7 cellular contexts compared by ENCODE assay signal in genomic region chr1:32981003-32981909, GRCh38. TPM values are rescaled to one million over a fixed set of nuclear protein-coding genes. Genes with fewer than 3 reads are reported as not detected.
DNase-seq lines count a peak whose midpoint lies in the region; ATAC-seq, FAIRE-seq and TF ChIP-seq lines count a peak whose summit lies in the region.

No MANE protein-coding gene starts in this region.

- H3K4me2 ChIP-seq in OCI-LY1 (ENCODE audit: low read length), result peak overlapping the region; percentile 84

- no peak for FAIRE-seq in small intestine (lab: Jason Lieb, UNC)

- DNase-seq in activated T-cell treated with anti-CD3 and anti-CD28 coated beads, Interleukin-2, amount 50 U/mL, for 48 hours, result peak; percentile 65 to 71
- DNase-seq in germinal center (ENCODE audit: low spot score) (peak; percentile 82), small intestine (peak; percentile 93), SK-N-DZ (ENCODE audit: low spot score) (no peak)

- peak; percentile 93 for ATAC-seq in GM18861 (IDR thresholded peaks at IDR 0.05; ENCODE audit: unreplicated experiment)
- ATAC-seq in HG02973 (IDR thresholded peaks at IDR 0.05; ENCODE audit: unreplicated experiment), result peak; percentile 87

- no peaks in the 10 kb centered on the region for H3K36me3 ChIP-seq in OCI-LY1 (ENCODE audit: insufficient read depth, low read length)
- H3K36me3 ChIP-seq in small intestine (ENCODE audit: control insufficient read depth in 2 of 2, insufficient read depth in 2 of 2, low read length in 2 of 2), result no peaks in the 10 kb centered on the region

- no peaks in the 10 kb centered on the region for H3K79me2 ChIP-seq in OCI-LY1 (ENCODE audit: insufficient read depth, low read length)

- no peaks in the 10 kb centered on the region for H3K9me2 ChIP-seq in OCI-LY1 (ENCODE audit: low read depth, low read length)

- peak overlapping the region; percentile 63 for H3K9ac ChIP-seq in OCI-LY1 (ENCODE audit: low read length)

- TF ChIP-seq CTCF in OCI-LY1 (IDR thresholded peaks at IDR 0.05; ENCODE audit: low read length), result no peak

- H3K27ac ChIP-seq in OCI-LY1 (ENCODE audit: low read depth, low read length, poor library complexity, severe bottlenecking) (peak overlapping the region; percentile 87), small intestine (ENCODE audit: low read depth in 1 of 2, low read length in 1 of 2) (peak overlapping the region; percentile 95)

- peak overlapping the region; percentile 35; the same call in 1 of the 2 replicates for H2AFZ ChIP-seq in OCI-LY1 (ENCODE audit: low read length)

- no peaks in the 10 kb centered on the region for H4K20me1 ChIP-seq in OCI-LY1 (ENCODE audit: insufficient read depth, low read length)

- H3K4me1 ChIP-seq in OCI-LY1 (ENCODE audit: insufficient read depth, low read length, severe bottlenecking) (peaks cover 32% of the 10 kb centered on the region), small intestine (ENCODE audit: control insufficient read depth in 2 of 2, insufficient read depth in 1 of 2, low read depth in 1 of 2, low read length in 1 of 2) (no peaks in the 10 kb centered on the region)

- H3K27me3 ChIP-seq in OCI-LY1 (ENCODE audit: insufficient read depth, low read length) (no peaks in the 10 kb centered on the region), small intestine (ENCODE audit: control insufficient read depth in 2 of 2, insufficient read depth in 2 of 2, low read length in 2 of 2) (no peaks in the 10 kb centered on the region)

- WGBS in small intestine, 3 donors, result 5 to 17% (median 6%) methylated on average over 8 of the region's 8 CpGs

- H3F3A ChIP-seq in OCI-LY1 (ENCODE audit: insufficient read depth, low read length), result no peaks in the 10 kb centered on the region

- H3K9me3 ChIP-seq in OCI-LY1 (ENCODE audit: low read length) (no peaks in the 10 kb centered on the region), small intestine (ENCODE audit: control insufficient read depth, low read depth) (no peaks in the 10 kb centered on the region)

- peak overlapping the region; percentile 48 for H3K4me3 ChIP-seq in OCI-LY1 (ENCODE audit: low read depth, low read length, poor library complexity, severe bottlenecking)
- H3K4me3 ChIP-seq in small intestine (ENCODE audit: low read depth in 1 of 2, low read length in 2 of 2), result no peak overlapping the region

RNA-seq across cellular contexts. Expression of gene RNF19B, which starts 16.6 kb away (rescaled TPM):
- 10 to 100 TPM; 20.8 to 29.2 (median 28.9) TPM for polyA plus RNA-seq in small intestine
- polyA plus RNA-seq in SK-N-DZ (2014; cell fraction: cytosol; rRNA removed), result 7.3 and 7.5 TPM in 2 replicates
- polyA plus RNA-seq in SK-N-DZ (2014; cell fraction: nucleus; rRNA removed), result 3.3 and 3.9 TPM in 2 replicates

RNA-seq across cellular contexts. Expression of gene AK2, which starts 55.4 kb away (rescaled TPM):
- polyA plus RNA-seq in small intestine, result 100 to 1,000 TPM; 180 to 208 (median 202) TPM
- 231 and 248 TPM in 2 replicates for polyA plus RNA-seq in SK-N-DZ (2014; cell fraction: cytosol; rRNA removed)
- 239 and 380 TPM in 2 replicates for polyA plus RNA-seq in SK-N-DZ (2014; cell fraction: nucleus; rRNA removed)
